ENCODE assay signal across 23 cellular contexts in the genomic region with DNA sequence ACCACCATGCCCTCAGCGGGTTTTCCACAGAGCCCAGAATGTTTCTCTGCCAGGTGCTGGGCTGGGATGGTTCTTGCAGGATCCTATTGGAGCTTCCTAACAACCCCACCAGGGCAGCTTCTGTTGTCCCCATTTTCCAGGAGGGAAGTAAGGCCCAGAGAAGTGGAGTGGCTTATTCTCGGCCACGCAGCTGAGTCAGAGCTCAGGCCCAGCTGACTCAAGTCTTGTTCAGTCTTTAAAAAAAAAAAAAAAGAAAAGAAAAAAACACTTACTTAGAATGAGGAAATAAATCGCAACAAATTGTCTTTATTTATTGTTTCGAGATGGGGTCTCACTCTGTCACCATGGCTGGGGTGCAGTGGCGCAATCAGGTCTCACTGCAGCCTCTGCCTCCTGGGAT.
DNase-seq lines count a peak whose midpoint lies in the region; ATAC-seq, FAIRE-seq and TF ChIP-seq lines count a peak whose summit lies in the region.
"Had no signal": no experiment of that assay in that cellular context is flagged by ENCODE, and none has a peak within 500 bp of the region (broad histone marks: within the 10 kb centered on the region; RNA-seq: fewer than 3 reads in every experiment).

No MANE protein-coding gene starts in this region.

- ATAC-seq in GM21528 (IDR thresholded peaks at IDR 0.05; ENCODE audit: low FRiP score, unreplicated experiment) (no peak), HG03135 (IDR thresholded peaks at IDR 0.05; ENCODE audit: unreplicated experiment) (no peak)
- ATAC-seq: left cardiac atrium, psoas muscle had no signal

- TF ChIP-seq POLR2A in H54 (IDR thresholded peaks at IDR 0.05; ENCODE audit: low read depth, low read length): no peak

- no peak for FAIRE-seq in H54 (lab: Jason Lieb, UNC)

- DNase-seq in AG08395 (ENCODE audit: low spot score) (peak; percentile 54), H54 (ENCODE audit: insufficient read length, low spot score) (peak; percentile 15), amniotic epithelial cell (ENCODE audit: low read depth) (peak; percentile 11), glomerular visceral epithelial cell (ENCODE audit: extremely low spot score) (peak; percentile 21), NAMALWA (ENCODE audit: low spot score) (no peak), NCI-H226 (no peak)
- DNase-seq: activated CD4-positive, alpha-beta T cell treated with anti-CD3 and anti-CD28 coated beads, Interleukin-2, amount 10 ng/mL, durations not matched to agents 24 days and 14 days; activated naive CD4-positive, alpha-beta T cell treated with Interleukin-2 at 50 U/mL for 16 hours; activated T-cell treated with anti-CD3 and anti-CD28 coated beads, Interleukin-2, amount 50 U/mL, for 48 hours; amniotic stem cell; BE2C; central memory CD4-positive, alpha-beta T cell; head of caudate nucleus; left cardiac atrium; NCI-H1694; NCI-H2171; NCI-H524 treated with DMSO at 0.1 percent for 48 hours; psoas muscle; RPMI8226; stimulated activated CD4-positive, alpha-beta T cell treated with anti-CD3 and anti-CD28 coated beads, Interleukin-1b, Interleukin-23, amount 100 ng/mL, for 48 hours; transverse colon had no signal

Comparison
In these comparisons a context has a peak if more than half of its experiments do, and no peak if none do; other contexts are left out.
1. DNase-seq: peak in AG08395 (single experiment), H54 (single experiment), amniotic epithelial cell (single experiment) and glomerular visceral epithelial cell (single experiment); none in NAMALWA (single experiment) and NCI-H226 (single experiment).